In genomic region chr21:18382141-18382540, GRCh38 we compare ENCODE assay signal across 23 cellular contexts. TPM values are rescaled to one million over a fixed set of nuclear protein-coding genes. Genes with fewer than 3 reads are reported as not detected.
"Had no signal": no experiment of that assay in that cellular context is flagged by ENCODE, and none has a peak within 500 bp of the region (broad histone marks: within the 10 kb centered on the region; RNA-seq: fewer than 3 reads in every experiment).

No MANE protein-coding gene starts in this region.

- H3K27me3 ChIP-seq: adrenal gland, breast epithelium, Peyer's patch, SJSA1 had no signal

- H3K27ac Mint-ChIP-seq: activated CD8-positive, alpha-beta T cell treated with anti-CD3 and anti-CD28 coated beads, Interleukin-2, amount 10 ng/mL, durations not matched to agents 7 days and 5 days; activated naive CD8-positive, alpha-beta T cell treated with anti-CD3 and anti-CD28 coated beads, Interleukin-2, amount 10 ng/mL, durations not matched to agents 7 days and 5 days; T-helper 1 cell treated with Interleukin-12 subunit alpha and Interleukin-12 subunit beta and Interleukin-4 antibody, amounts not matched to agents 30 μg/mL and 1 μg/mL, for 36 hours; WTC11 had no signal

- H3K27ac ChIP-seq: adrenal gland, breast epithelium, Peyer's patch, SJSA1 had no signal

- H3K4me3 Mint-ChIP-seq: activated CD8-positive, alpha-beta T cell treated with anti-CD3 and anti-CD28 coated beads, Interleukin-2, amount 10 ng/mL, durations not matched to agents 7 days and 5 days; activated naive CD8-positive, alpha-beta T cell treated with anti-CD3 and anti-CD28 coated beads, Interleukin-2, amount 10 ng/mL, durations not matched to agents 7 days and 5 days; T-helper 1 cell treated with Interleukin-12 subunit alpha and Interleukin-12 subunit beta and Interleukin-4 antibody, amounts not matched to agents 30 μg/mL and 1 μg/mL, for 36 hours; WTC11 had no signal

- H3K4me1 Mint-ChIP-seq: activated naive CD8-positive, alpha-beta T cell treated with anti-CD3 and anti-CD28 coated beads, Interleukin-2, amount 10 ng/mL, durations not matched to agents 7 days and 5 days had no signal

- H3K4me3 ChIP-seq: adrenal gland, breast epithelium, Peyer's patch, SJSA1 had no signal

- H3K36me3 Mint-ChIP-seq: activated naive CD8-positive, alpha-beta T cell treated with anti-CD3 and anti-CD28 coated beads, Interleukin-2, amount 10 ng/mL, durations not matched to agents 7 days and 5 days; WTC11 had no signal

- H3K9me3 ChIP-seq: adrenal gland, breast epithelium, Peyer's patch, SJSA1 had no signal

- DNase-seq: activated CD4-positive, alpha-beta T cell treated with anti-CD3 and anti-CD28 coated beads for 48 hours; activated CD4-positive, alpha-beta T cell treated with anti-CD3 and anti-CD28 coated beads, Interleukin-2, amount 50 U/mL, for 4 hours; activated CD4-positive, CD25-positive, alpha-beta regulatory T cell treated with anti-CD3 and anti-CD28 coated beads, Interleukin-2, amount 50 U/mL, for 72 hours; activated CD8-positive, alpha-beta memory T cell treated with anti-CD3 and anti-CD28 coated beads, Interleukin-2, amount 50 U/mL, for 48 hours; activated CD8-positive, alpha-beta T cell treated with anti-CD3 and anti-CD28 coated beads, Interleukin-2, amount 10 ng/mL, durations not matched to agents 7 days and 5 days; activated naive CD4-positive, alpha-beta T cell treated with anti-CD3 and anti-CD28 coated beads, Interleukin-2, amount 50 U/mL, for 16 hours; activated naive CD8-positive, alpha-beta T cell treated with anti-CD3 and anti-CD28 coated beads, Interleukin-2, amount 10 ng/mL, durations not matched to agents 7 days and 5 days; activated T-cell treated with anti-CD3 and anti-CD28 coated beads, Interleukin-2, amount 50 U/mL, for 1 hour; adrenal gland; anterior cingulate cortex; caudate nucleus; NCI-H1048; NCI-H1930; NCI-H2171 treated with DMSO at 0.1 percent for 48 hours; NCI-H226; NCI-H526; NCI-H774; Peyer's patch; SHP77 had no signal

- H3K9me3 Mint-ChIP-seq: activated naive CD8-positive, alpha-beta T cell treated with anti-CD3 and anti-CD28 coated beads, Interleukin-2, amount 10 ng/mL, durations not matched to agents 7 days and 5 days; T-helper 1 cell treated with Interleukin-12 subunit alpha and Interleukin-12 subunit beta and Interleukin-4 antibody, amounts not matched to agents 30 μg/mL and 1 μg/mL, for 36 hours; WTC11 had no signal

- H3K4me1 ChIP-seq: adrenal gland, breast epithelium, Peyer's patch, SJSA1 had no signal

- H3K27me3 Mint-ChIP-seq: activated naive CD8-positive, alpha-beta T cell treated with anti-CD3 and anti-CD28 coated beads, Interleukin-2, amount 10 ng/mL, durations not matched to agents 7 days and 5 days had no signal

- H3K36me3 ChIP-seq: adrenal gland, breast epithelium, Peyer's patch, SJSA1 had no signal

RNA-seq across cellular contexts. Expression of gene TMPRSS15, which starts 21.4 kb away (rescaled TPM):
- total RNA-seq: activated CD8-positive, alpha-beta T cell treated with anti-CD3 and anti-CD28 coated beads, Interleukin-2, amount 10 ng/mL, durations not matched to agents 7 days and 5 days; activated naive CD8-positive, alpha-beta T cell treated with anti-CD3 and anti-CD28 coated beads, Interleukin-2, amount 10 ng/mL, durations not matched to agents 7 days and 5 days; adrenal gland; breast epithelium; SJSA1; WTC11 had no signal
- polyA plus RNA-seq: adrenal gland had no signal
